Comparison of ENCODE assay signal across 1 cellular context in the genomic region with DNA sequence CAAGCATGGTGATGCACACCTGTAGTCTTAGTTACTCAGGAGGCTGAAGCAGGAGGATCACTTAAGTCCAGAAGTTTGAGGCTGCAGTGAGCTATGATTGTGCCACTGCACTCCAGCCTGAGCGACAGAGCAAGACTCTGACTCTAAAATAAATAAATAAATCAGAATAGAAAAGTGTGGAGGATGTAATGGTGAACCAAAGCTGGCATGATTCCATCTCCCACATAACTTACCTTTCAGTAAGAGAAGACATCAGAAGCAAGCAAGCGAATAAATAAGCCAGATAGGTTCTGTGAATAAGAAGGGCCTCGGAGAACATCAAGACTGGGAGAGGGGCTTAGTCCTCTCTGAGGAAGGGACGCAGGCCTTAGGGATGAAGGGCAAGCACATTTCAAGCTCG.
TF ChIP-seq lines count a peak whose summit lies in the region.

No MANE protein-coding gene starts in this region.

TF ChIP-seq in IMR-90, 13 proteins besides CTCF, POLR2A, EP300 and RAD21:
- TF ChIP-seq, protein P1, sequence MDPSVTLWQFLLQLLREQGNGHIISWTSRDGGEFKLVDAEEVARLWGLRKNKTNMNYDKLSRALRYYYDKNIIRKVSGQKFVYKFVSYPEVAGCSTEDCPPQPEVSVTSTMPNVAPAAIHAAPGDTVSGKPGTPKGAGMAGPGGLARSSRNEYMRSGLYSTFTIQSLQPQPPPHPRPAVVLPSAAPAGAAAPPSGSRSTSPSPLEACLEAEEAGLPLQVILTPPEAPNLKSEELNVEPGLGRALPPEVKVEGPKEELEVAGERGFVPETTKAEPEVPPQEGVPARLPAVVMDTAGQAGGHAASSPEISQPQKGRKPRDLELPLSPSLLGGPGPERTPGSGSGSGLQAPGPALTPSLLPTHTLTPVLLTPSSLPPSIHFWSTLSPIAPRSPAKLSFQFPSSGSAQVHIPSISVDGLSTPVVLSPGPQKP (IDR thresholded peaks at IDR 0.05; ENCODE audit: borderline replicate concordance, low read depth, low read length): no peak
- TF ChIP-seq BHLHE40 (IDR thresholded peaks at IDR 0.05; ENCODE audit: low read depth, low read length) (no peak), MAFK (IDR thresholded peaks at IDR 0.05; ENCODE audit: low read depth, low read length) (no peak), CHD1 (IDR thresholded peaks at IDR 0.05; ENCODE audit: low read depth, low read length) (no peak), RFX5 (IDR thresholded peaks at IDR 0.05; ENCODE audit: low read depth, low read length) (no peak), CEBPB (IDR thresholded peaks at IDR 0.05; ENCODE audit: low read depth, low read length) (no peak), SMC3 (IDR thresholded peaks at IDR 0.05; ENCODE audit: low read depth, low read length) (no peak), RCOR1 (IDR thresholded peaks at IDR 0.05; ENCODE audit: insufficient replicate concordance, low read length) (no peak), NFE2L2 (IDR thresholded peaks at IDR 0.05; ENCODE audit: low read depth, low read length) (no peak), FOS (IDR thresholded peaks at IDR 0.05; ENCODE audit: low read depth, low read length) (no peak), MAZ (IDR thresholded peaks at IDR 0.05; ENCODE audit: borderline replicate concordance, low read depth, low read length) (no peak), MXI1 (IDR thresholded peaks at IDR 0.05; ENCODE audit: borderline replicate concordance, low read depth, low read length) (no peak)
- TF ChIP-seq, protein P2, sequence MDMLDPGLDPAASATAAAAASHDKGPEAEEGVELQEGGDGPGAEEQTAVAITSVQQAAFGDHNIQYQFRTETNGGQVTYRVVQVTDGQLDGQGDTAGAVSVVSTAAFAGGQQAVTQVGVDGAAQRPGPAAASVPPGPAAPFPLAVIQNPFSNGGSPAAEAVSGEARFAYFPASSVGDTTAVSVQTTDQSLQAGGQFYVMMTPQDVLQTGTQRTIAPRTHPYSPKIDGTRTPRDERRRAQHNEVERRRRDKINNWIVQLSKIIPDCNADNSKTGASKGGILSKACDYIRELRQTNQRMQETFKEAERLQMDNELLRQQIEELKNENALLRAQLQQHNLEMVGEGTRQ (IDR thresholded peaks at IDR 0.05; ENCODE audit: low read depth, low read length): no peak
TF ChIP-seq in IMR-90: peak in this region for 0.
